8 cellular contexts compared by ENCODE assay signal in genomic region chr4:107034982-107035710, GRCh38. TPM values are rescaled to one million over a fixed set of nuclear protein-coding genes. Genes with fewer than 3 reads are reported as not detected.
DNase-seq lines count a peak whose midpoint lies in the region; ATAC-seq, FAIRE-seq and TF ChIP-seq lines count a peak whose summit lies in the region.

No MANE protein-coding gene starts in this region.

- CTCF ChIA-PET in GM12878 (lab: Yijun Ruan, JAX): interaction anchor here (1.7 kb wide), 1 partner anchor 148 kb away, joined by 5 read pairs; no protein-coding TSS in a partner anchor

- BruUV-seq in GM12878 (replicated peaks; lab: Mats Ljungman, UMichigan): no TSS peak

- H3K9me3 ChIP-seq in GM12878 (replicated peaks; ENCODE audit: control insufficient read depth, insufficient read depth, low read length): no peaks in the 10 kb centered on the region
- H3K9me3 ChIP-seq in keratinocyte (ENCODE audit: control insufficient read depth, low read depth, low read length): no peaks in the 10 kb centered on the region
- no peaks in the 10 kb centered on the region for H3K9me3 ChIP-seq in subcutaneous abdominal adipose tissue (ENCODE audit: control insufficient read depth in 5 of 5, low read length in 5 of 5)

- H3K79me2 ChIP-seq in GM12878 (ENCODE audit: control insufficient read depth, insufficient read depth, low read length) (no peaks in the 10 kb centered on the region), keratinocyte (ENCODE audit: control insufficient read depth, insufficient read depth, low read length) (no peaks in the 10 kb centered on the region)

- no peak overlapping the region for H2AFZ ChIP-seq in GM12878 (ENCODE audit: control insufficient read depth, low read depth, low read length)
- no peak overlapping the region for H2AFZ ChIP-seq in keratinocyte (ENCODE audit: control insufficient read depth, low read length)

- H4K20me1 ChIP-seq in GM12878 (ENCODE audit: control insufficient read depth, insufficient read depth): 0 out of 2 replicates have a peak, but pooled peaks cover 2% of the 10 kb centered on the region
- H4K20me1 ChIP-seq in keratinocyte (ENCODE audit: control insufficient read depth, extremely low read depth, insufficient read depth, low read length): no peaks in the 10 kb centered on the region

- no peak overlapping the region for H3K27ac ChIP-seq in GM12878 (ENCODE audit: control insufficient read depth, insufficient read depth)
- no peak overlapping the region for H3K27ac ChIP-seq in keratinocyte (ENCODE audit: control insufficient read depth, insufficient read depth, low read length)
- no peak overlapping the region for H3K27ac ChIP-seq in subcutaneous abdominal adipose tissue (ENCODE audit: low read depth, low read length)

- peak; percentile 37 for ATAC-seq in GM12878
- no peak for ATAC-seq in HG02870 (IDR thresholded peaks at IDR 0.05; ENCODE audit: unreplicated experiment)

- H3K27me3 ChIP-seq in GM12878 (replicated peaks in 1 of 2; ENCODE audit: control insufficient read depth in 2 of 2, insufficient read depth in 2 of 2, low read length in 1 of 2): peaks cover 26% of the 10 kb centered on the region in 2 experiments
- H3K27me3 ChIP-seq in keratinocyte (ENCODE audit: control insufficient read depth, extremely low read depth, insufficient read depth, low read length): peaks cover 46% of the 10 kb centered on the region
- H3K27me3 ChIP-seq in subcutaneous abdominal adipose tissue (ENCODE audit: control insufficient read depth in 5 of 5, insufficient read depth in 4 of 5, low read length in 5 of 5): peaks cover 25 to 56% (median 46%) of the 10 kb centered on the region in 5 donors

- no peak for TF ChIP-seq RAD21 in GM12878 (IDR thresholded peaks at IDR 0.05; ENCODE audit: insufficient read depth, low read depth, low read length)

- no peak for TF ChIP-seq EP300 in GM12878 (IDR thresholded peaks at IDR 0.05; ENCODE audit: borderline replicate concordance in 1 of 2, control insufficient read depth in 1 of 2, low read depth in 2 of 2, low read length in 2 of 2)

- SMC1A ChIA-PET in GM12878 (lab: Charles Lee; ENCODE audit: uncharacterized antibody, unreplicated experiment): no interaction called here

- H3K4me2 ChIP-seq in GM12878 (ENCODE audit: control insufficient read depth, insufficient read depth): peak overlapping the region; percentile 41; the same call in 1 of the 2 replicates
- H3K4me2 ChIP-seq in keratinocyte (ENCODE audit: control insufficient read depth, extremely low read depth, insufficient read depth, low read depth, low read length): peak overlapping the region; percentile 74

- H3K9me1 ChIP-seq in keratinocyte (ENCODE audit: control insufficient read depth, extremely low read depth, insufficient read depth, low read length): no peaks in the 10 kb centered on the region

- intact Hi-C loops in GM12878 (cut with micrococcal nuclease; ENCODE audit: unreplicated experiment): no loop called here

- FAIRE-seq in GM12878 (lab: Jason Lieb, UNC) (no peak), keratinocyte (lab: Jason Lieb, UNC) (no peak)

- RAD21 ChIA-PET in GM12878 (lab: Charles Lee; ENCODE audit: unreplicated experiment): no interaction called here

- no peak for TF ChIP-seq POLR2A in GM12878 (IDR thresholded peaks at IDR 0.05; ENCODE audit: low read depth, low read length)

- dilution Hi-C loops in keratinocyte (cut with MboI; ENCODE audit: extremely low pct_ligation_motif_present, low sequenced_read_pairs): no loop called here

- H3K9ac ChIP-seq in GM12878 (ENCODE audit: control insufficient read depth, insufficient read depth, low read length) (no peak overlapping the region), keratinocyte (ENCODE audit: control insufficient read depth, extremely low read depth, insufficient read depth, low read length) (no peak overlapping the region), subcutaneous abdominal adipose tissue (ENCODE audit: low read length in 5 of 5) (no peak overlapping the region)

- TF ChIP-seq CTCF in GM12878 (IDR thresholded peaks at IDR 0.05 in 2 of 3, conservative IDR thresholded peaks at IDR 0.05 in 1 of 3; ENCODE audit: control insufficient read depth in 2 of 3, extremely low read depth in 1 of 3, insufficient read depth in 1 of 3, low read depth in 3 of 3, low read length in 3 of 3) (no peak), keratinocyte (optimal IDR thresholded peaks at IDR 0.05 in 1 of 3, IDR thresholded peaks at IDR 0.05 in 1 of 3, conservative IDR thresholded peaks at IDR 0.05 in 1 of 3; ENCODE audit: extremely low read depth in 1 of 3, insufficient read depth in 2 of 3, low read length in 3 of 3) (no peak)

- peaks cover 6% of the 10 kb centered on the region for H3K4me1 ChIP-seq in GM12878 (ENCODE audit: control insufficient read depth, insufficient read depth, low read length)
- peaks cover 5% of the 10 kb centered on the region for H3K4me1 ChIP-seq in keratinocyte (ENCODE audit: control insufficient read depth, extremely low read depth, insufficient read depth, low read length)
- H3K4me1 ChIP-seq in subcutaneous abdominal adipose tissue (ENCODE audit: control insufficient read depth in 5 of 5, insufficient read depth in 5 of 5, low read length in 5 of 5): peaks cover 5 to 38% (median 35%) of the 10 kb centered on the region in 5 donors

- DNase-seq in activated CD4-positive, alpha-beta T cell treated with anti-CD3 and anti-CD28 coated beads for 48 hours: peak; percentile 5
- no peak for DNase-seq in activated CD4-positive, alpha-beta T cell treated with anti-CD3 and anti-CD28 coated beads for 4 hours
- no peak for DNase-seq in GM12878 (ENCODE audit: low read depth, low spot score)
- DNase-seq in keratinocyte (ENCODE audit: low read depth, low spot score): no peak
- no peak for DNase-seq in NCI-H2227 (lab: John Stamatoyannopoulos, UW; ENCODE audit: unreplicated experiment)
- no peak for DNase-seq in stimulated activated CD4-positive, alpha-beta T cell treated with anti-CD3 and anti-CD28 coated beads, Interleukin-2, amount 100 ng/mL, for 24 hours

- POLR2A ChIA-PET in GM12878 (lab: Charles Lee): no interaction called here

- in situ Hi-C loops in GM12878 (cut with MboI): loop anchor here (25.0 kb wide), 1 partner anchor 702 kb away; no protein-coding TSS in a partner anchor

- H3K36me3 ChIP-seq in GM12878 (ENCODE audit: control insufficient read depth in 2 of 2, insufficient read depth in 2 of 2, low read length in 1 of 2) (no peaks in the 10 kb centered on the region), keratinocyte (ENCODE audit: control insufficient read depth in 2 of 2, extremely low read depth in 1 of 2, insufficient read depth in 2 of 2, low read length in 2 of 2) (no peaks in the 10 kb centered on the region), subcutaneous abdominal adipose tissue (ENCODE audit: control insufficient read depth in 5 of 5, insufficient read depth in 5 of 5, low read length in 5 of 5) (no peaks in the 10 kb centered on the region)

- no peak overlapping the region for H3K4me3 ChIP-seq in GM12878
- no peak overlapping the region for H3K4me3 ChIP-seq in keratinocyte (ENCODE audit: control insufficient read depth in 2 of 3, extremely low read depth in 1 of 3, insufficient read depth in 2 of 3, low read depth in 1 of 3, low read length in 3 of 3)
- peak overlapping the region; percentile 61 to 81 (median 69) for H3K4me3 ChIP-seq in subcutaneous abdominal adipose tissue (ENCODE audit: low read depth in 1 of 5, low read length in 5 of 5)

- WGBS in GM12878 (ENCODE audit: insufficient coverage, insufficient replicate concordance, low lambda C conversion rate, missing lambda C conversion rate): 24% methylated on average over 35 of the region's 35 CpGs

TF ChIP-seq in GM12878, 131 proteins besides CTCF, POLR2A, EP300 and RAD21:
- no peak for TF ChIP-seq CBX3 (IDR thresholded peaks at IDR 0.05; ENCODE audit: borderline replicate concordance, low read depth)
- no peak for TF ChIP-seq SPI1 (IDR thresholded peaks at IDR 0.05; ENCODE audit: borderline replicate concordance, insufficient read depth, low read depth, low read length)
- TF ChIP-seq EZH2 (IDR thresholded peaks at IDR 0.05; ENCODE audit: borderline replicate concordance, control insufficient read depth, low read depth, low read length): 0 out of 2 replicates have a peak, but pooled peaks have one; percentile 4

RNA-seq across cellular contexts. Expression of gene DKK2, which starts 1.0 kb away (rescaled TPM):
- total RNA-seq in GM12878 (2013; cell fraction: nucleolus; rRNA removed): not detected in 2 replicates
- total RNA-seq in GM12878 (2014; rRNA removed): not detected in 2 replicates
- total RNA-seq in GM12878 (2014; rRNA removed; fragmentation: Illumina TruSeq; extraction: Trizol): not detected in 2 replicates
- total RNA-seq in GM12878 (2021): not detected in 2 replicates
- not detected for polyA plus RNA-seq in GM12878 (2011; ENCODE audit: low read depth)
- polyA plus RNA-seq in GM12878 (2011; rRNA removed): not detected in 2 replicates
- polyA plus RNA-seq in GM12878 (2011; cell fraction: cytosol; rRNA removed): not detected in 2 replicates
- 0.12 TPM in 1 of 2 replicates, not detected in the other for polyA plus RNA-seq in GM12878 (2011; cell fraction: nucleus; rRNA removed)
- not detected in 2 replicates for polyA plus RNA-seq in GM12878 (2012)
- not detected in 2 replicates for polyA plus RNA-seq in GM12878 (2014; fragmentation: Illumina TruSeq; extraction: Trizol)
- polyA plus RNA-seq in GM12878 (2014; fragmentation: Nextera tagmentation; extraction: Ambion mirVana): not detected
- not detected in 2 replicates for polyA plus RNA-seq in GM12878 (2014; rRNA removed)
- polyA plus RNA-seq in GM12878 (2016; fragmentation: Nextera tagmentation; extraction: Ambion mirVana): not detected
- not detected in 2 replicates for polyA minus RNA-seq in GM12878 (2011; rRNA and poly(A)+ RNA removed)
- not detected in 2 replicates for polyA minus RNA-seq in GM12878 (2011; cell fraction: cytosol; rRNA and poly(A)+ RNA removed)
- polyA minus RNA-seq in GM12878 (2011; cell fraction: nucleus; rRNA and poly(A)+ RNA removed): not detected in 2 replicates
- polyA plus RNA-seq in keratinocyte: 0.08 TPM in 1 of 3 replicates, not detected in the others
- not detected for polyA plus RNA-seq in keratinocyte (2011; ENCODE audit: low read depth)
- 0.04 and 0.05 TPM in 2 replicates for polyA plus RNA-seq in keratinocyte (2011; cell fraction: cytosol; rRNA removed)
- polyA plus RNA-seq in keratinocyte (2011; cell fraction: nucleus; rRNA removed): not detected in 2 replicates
- not detected in 2 replicates for polyA plus RNA-seq in keratinocyte (2012; ENCODE audit: low replicate concordance)
- polyA minus RNA-seq in keratinocyte: 2.3 TPM in 1 of 3 replicates, not detected in the others
- polyA minus RNA-seq in keratinocyte (2011; cell fraction: cytosol; rRNA and poly(A)+ RNA removed): not detected
- not detected in 2 replicates for polyA minus RNA-seq in keratinocyte (2011; cell fraction: nucleus; rRNA and poly(A)+ RNA removed)

Comparison
In these comparisons a context has a peak if more than half of its experiments do, and no peak if none do; other contexts are left out.
1. H3K4me3 ChIP-seq: peak in subcutaneous abdominal adipose tissue (5 of 5); none in GM12878 (single experiment) and keratinocyte (0 of 3).